Comparison of ENCODE assay signal across 15 cellular contexts in genomic region chr12:14430394-14430986, GRCh38.
"Had no signal": no experiment of that assay in that cellular context is flagged by ENCODE, and none has a peak within 500 bp of the region (broad histone marks: within the 10 kb centered on the region; RNA-seq: fewer than 3 reads in every experiment).

No MANE protein-coding gene starts in this region.

- H3K4me3 ChIP-seq: gastroesophageal sphincter, heart right ventricle, lung, SK-N-MC, suprapubic skin had no signal

- ATAC-seq: activated T-cell treated with anti-CD3 and anti-CD28 coated beads, Interleukin-2, amount 50 U/mL, for 4 hours; gastroesophageal sphincter; heart right ventricle; naive thymus-derived CD4-positive, alpha-beta T cell had no signal

- DNase-seq: activated CD4-positive, CD25-positive, alpha-beta regulatory T cell treated with anti-CD3 and anti-CD28 coated beads, Interleukin-2, amount 50 U/mL, for 72 hours; activated gamma-delta T cell; activated T-cell treated with anti-CD3 and anti-CD28 coated beads, Interleukin-2, amount 50 U/mL, for 4 hours; heart right ventricle; naive thymus-derived CD4-positive, alpha-beta T cell; nucleus accumbens; posterior cingulate gyrus; retina; stimulated activated naive CD4-positive, alpha-beta T cell; T1000; trophoblast cell had no signal

- H3K27me3 ChIP-seq: gastroesophageal sphincter, heart right ventricle, suprapubic skin had no signal

- H3K9me3 ChIP-seq: gastroesophageal sphincter, suprapubic skin had no signal

- H3K27me3 Mint-ChIP-seq: naive thymus-derived CD4-positive, alpha-beta T cell had no signal

- H3K27ac ChIP-seq: gastroesophageal sphincter, heart right ventricle, SK-N-MC, suprapubic skin had no signal
